8 cellular contexts compared by ENCODE assay signal in genomic region chr1:243482237-243483022, GRCh38.
DNase-seq lines count a peak whose midpoint lies in the region; ATAC-seq, FAIRE-seq and TF ChIP-seq lines count a peak whose summit lies in the region.

No MANE protein-coding gene starts in this region.

- H3K27ac ChIP-seq in mesodermal cell (ENCODE audit: low read depth, low read length, severe bottlenecking) = no peak overlapping the region

- no peak for ATAC-seq in GM21528 (IDR thresholded peaks at IDR 0.05; ENCODE audit: low FRiP score, unreplicated experiment)
- no peak for ATAC-seq in activated CD4-positive, CD25-positive, alpha-beta regulatory T cell treated with anti-CD3 and anti-CD28 coated beads, Interleukin-2, amount 50 U/mL, for 24 hours

- no peaks in the 10 kb centered on the region for H3K36me3 ChIP-seq in mesodermal cell (ENCODE audit: control insufficient read depth, insufficient read depth, low read length)

- no peak for FAIRE-seq in frontal cortex (lab: Jason Lieb, UNC)

- DNase-seq in ELR (ENCODE audit: low read depth) (peak; percentile 19), NCI-H446 treated with DMSO at 0.1 percent for 48 hours (lab: John Stamatoyannopoulos, UW) (peak; percentile 32), choroid plexus epithelial cell (ENCODE audit: low read depth) (peak; percentile 81), frontal cortex (ENCODE audit: low spot score in 2 of 2) (no peak)
- no peak for DNase-seq in effector CD4-positive, alpha-beta T cell

- 24 to 33% methylated on average over 20 to 22 of the region's 24 CpGs for WGBS in mesodermal cell (ENCODE audit: insufficient coverage in 2 of 2), 2 experiments

- no peaks in the 10 kb centered on the region for H3K9me3 ChIP-seq in mesodermal cell (ENCODE audit: control insufficient read depth, low read length)

- H3K4me3 ChIP-seq in choroid plexus epithelial cell (ENCODE audit: low read depth, low read length) (peak overlapping the region; percentile 45), mesodermal cell (ENCODE audit: extremely low read depth, insufficient read depth, low read length, poor library complexity, severe bottlenecking) (peak overlapping the region; percentile 35)

- no peak for TF ChIP-seq CTCF in choroid plexus epithelial cell (conservative IDR thresholded peaks at IDR 0.05; ENCODE audit: low read depth, low read length)

- peaks cover 15% of the 10 kb centered on the region for H3K4me1 ChIP-seq in mesodermal cell (ENCODE audit: control insufficient read depth, insufficient read depth, low read length, poor library complexity, severe bottlenecking)

Comparison
In these comparisons a context has a peak if more than half of its experiments do, and no peak if none do; other contexts are left out.
1. DNase-seq: peak in ELR (single experiment), NCI-H446 treated with DMSO at 0.1 percent for 48 hours (single experiment) and choroid plexus epithelial cell (single experiment); none in frontal cortex (0 of 2) and effector CD4-positive, alpha-beta T cell (single experiment).